Comparison of ENCODE assay signal across 9 cellular contexts in genomic region chr3:129002573-129003569, GRCh38. TPM values are rescaled to one million over a fixed set of nuclear protein-coding genes. Genes with fewer than 3 reads are reported as not detected.
DNase-seq lines count a peak whose midpoint lies in the region; ATAC-seq and TF ChIP-seq lines count a peak whose summit lies in the region.
"Had no signal": no experiment of that assay in that cellular context is flagged by ENCODE, and none has a peak within 500 bp of the region (broad histone marks: within the 10 kb centered on the region; RNA-seq: fewer than 3 reads in every experiment).

No MANE protein-coding gene starts in this region.

- H3K27me3 Mint-ChIP-seq in activated naive CD4-positive, alpha-beta T cell treated with anti-CD3 and anti-CD28 coated beads, Interleukin-2, amount 10 ng/mL, durations not matched to agents 7 days and 5 days, result peaks cover 84% of the 10 kb centered on the region
- peaks cover 10% of the 10 kb centered on the region for H3K27me3 Mint-ChIP-seq in activated naive CD8-positive, alpha-beta T cell
- peaks cover 92% of the 10 kb centered on the region for H3K27me3 Mint-ChIP-seq in mesothelial cell of epicardium (ENCODE audit: low read depth)
- H3K27me3 Mint-ChIP-seq in type B pancreatic cell, result peaks cover 81% of the 10 kb centered on the region

- no peak overlapping the region for H3K4me3 ChIP-seq in SJCRH30
- no peak overlapping the region for H3K4me3 ChIP-seq in GM23248
- H3K4me3 ChIP-seq: GM12878 had no signal

- no peak overlapping the region for H3K9ac ChIP-seq in GM23248

- H3K36me3 Mint-ChIP-seq in activated naive CD4-positive, alpha-beta T cell treated with anti-CD3 and anti-CD28 coated beads, Interleukin-2, amount 10 ng/mL, durations not matched to agents 7 days and 5 days, result peaks cover 2% of the 10 kb centered on the region
- H3K36me3 Mint-ChIP-seq in activated naive CD8-positive, alpha-beta T cell, result no peaks in the 10 kb centered on the region
- no peaks in the 10 kb centered on the region for H3K36me3 Mint-ChIP-seq in mesothelial cell of epicardium
- no peaks in the 10 kb centered on the region for H3K36me3 Mint-ChIP-seq in type B pancreatic cell

- H3K36me3 ChIP-seq in SJCRH30 (no peaks in the 10 kb centered on the region), GM23248 (ENCODE audit: low read depth) (no peaks in the 10 kb centered on the region)

- H3K27ac Mint-ChIP-seq in activated naive CD4-positive, alpha-beta T cell treated with anti-CD3 and anti-CD28 coated beads, Interleukin-2, amount 10 ng/mL, durations not matched to agents 7 days and 5 days, result peak overlapping the region; percentile 58
- no peak overlapping the region for H3K27ac Mint-ChIP-seq in activated naive CD8-positive, alpha-beta T cell
- no peak overlapping the region for H3K27ac Mint-ChIP-seq in mesothelial cell of epicardium
- H3K27ac Mint-ChIP-seq in type B pancreatic cell, result peak overlapping the region; percentile 18

- H3K4me1 ChIP-seq in SJCRH30 (peaks cover 7% of the 10 kb centered on the region), GM23248 (ENCODE audit: insufficient read depth) (no peaks in the 10 kb centered on the region), foreskin keratinocyte (no peaks in the 10 kb centered on the region)

- no peak for ATAC-seq in foreskin keratinocyte

- no peaks in the 10 kb centered on the region for H3K79me2 ChIP-seq in GM23248 (ENCODE audit: insufficient read depth)

- H3K27me3 ChIP-seq in SJCRH30 (no peaks in the 10 kb centered on the region), GM23248 (replicated peaks; ENCODE audit: insufficient read depth) (peaks cover 71% of the 10 kb centered on the region), foreskin keratinocyte (peaks cover 97% of the 10 kb centered on the region)

- H3K9me2 ChIP-seq in GM23248 (ENCODE audit: insufficient read depth), result no peaks in the 10 kb centered on the region

- H4K20me1 ChIP-seq in GM23248 (ENCODE audit: insufficient read depth), result no peaks in the 10 kb centered on the region

- no peak overlapping the region for H3K4me2 ChIP-seq in GM23248 (ENCODE audit: unreplicated experiment)

- no peak for TF ChIP-seq CTCF in mesothelial cell of epicardium (IDR thresholded peaks at IDR 0.05; ENCODE audit: unreplicated experiment)
- TF ChIP-seq CTCF in type B pancreatic cell (conservative IDR thresholded peaks at IDR 0.05), result no peak
- TF ChIP-seq CTCF in foreskin keratinocyte (conservative IDR thresholded peaks at IDR 0.05), result no peak

- no peak overlapping the region for H3K27ac ChIP-seq in SJCRH30
- no peak overlapping the region for H3K27ac ChIP-seq in GM23248
- H3K27ac ChIP-seq in foreskin keratinocyte, result no peak overlapping the region

- in situ Hi-C loops in GM23248 (cut with MboI), result no loop called here

- H3F3A ChIP-seq in GM23248 (ENCODE audit: insufficient read depth), result peaks cover 3% of the 10 kb centered on the region; the same call in 1 of the 2 replicates

- H3K9me3 ChIP-seq in SJCRH30 (replicated peaks), result peaks cover 1% of the 10 kb centered on the region; the same call in 1 of the 2 replicates
- H3K9me3 ChIP-seq in GM23248 (ENCODE audit: low read depth), result no peaks in the 10 kb centered on the region

- H3K9me3 Mint-ChIP-seq in activated naive CD4-positive, alpha-beta T cell treated with anti-CD3 and anti-CD28 coated beads, Interleukin-2, amount 10 ng/mL, durations not matched to agents 7 days and 5 days, result no peaks in the 10 kb centered on the region
- no peaks in the 10 kb centered on the region for H3K9me3 Mint-ChIP-seq in activated naive CD8-positive, alpha-beta T cell (ENCODE audit: low read depth)
- H3K9me3 Mint-ChIP-seq in mesothelial cell of epicardium (no peaks in the 10 kb centered on the region), type B pancreatic cell (no peaks in the 10 kb centered on the region)

- H3K4me1 Mint-ChIP-seq in activated naive CD4-positive, alpha-beta T cell treated with anti-CD3 and anti-CD28 coated beads, Interleukin-2, amount 10 ng/mL, durations not matched to agents 7 days and 5 days, result peaks cover 57% of the 10 kb centered on the region
- peaks cover 59% of the 10 kb centered on the region for H3K4me1 Mint-ChIP-seq in activated naive CD8-positive, alpha-beta T cell (ENCODE audit: low read depth)
- H3K4me1 Mint-ChIP-seq in mesothelial cell of epicardium, result peaks cover 11% of the 10 kb centered on the region
- H3K4me1 Mint-ChIP-seq in type B pancreatic cell (ENCODE audit: unreplicated experiment), result peaks cover 13% of the 10 kb centered on the region

- WGBS in GM23248 (ENCODE audit: low coverage in 1 of 2, low lambda C conversion rate in 2 of 2, missing lambda C conversion rate in 2 of 2), 2 experiments, result 40 to 41% methylated on average over 28 of the region's 28 CpGs

- no peak for DNase-seq in activated naive CD4-positive, alpha-beta T cell treated with anti-CD3 and anti-CD28 coated beads, Interleukin-2, amount 10 ng/mL, durations not matched to agents 7 days and 5 days
- DNase-seq in activated naive CD4-positive, alpha-beta T cell treated with Interleukin-2 at 50 U/mL for 16 hours, result no peak
- DNase-seq in mesothelial cell of epicardium (ENCODE audit: low spot score in 2 of 2, unreplicated experiment in 2 of 2), result no peak
- no peak for DNase-seq in type B pancreatic cell (ENCODE audit: extremely low spot score, unreplicated experiment)
- DNase-seq in SJCRH30, result no peak
- no peak for DNase-seq in GM23248
- no peak for DNase-seq in foreskin keratinocyte

- CTCF ChIA-PET in activated naive CD4-positive, alpha-beta T cell treated with anti-CD3 and anti-CD28 coated beads, Interleukin-2, amount 10 ng/mL, durations not matched to agents 7 days and 5 days (lab: Charles Lee), result interaction anchor here (1.0 to 2.7 kb wide), 7 partner anchors 13 to 243 kb away, joined by 3 to 23 read pairs (median 8); no protein-coding TSS in a partner anchor

- H2AFZ ChIP-seq in GM23248, result no peak overlapping the region

- H3K4me3 Mint-ChIP-seq in activated naive CD4-positive, alpha-beta T cell treated with anti-CD3 and anti-CD28 coated beads, Interleukin-2, amount 10 ng/mL, durations not matched to agents 7 days and 5 days, result peak overlapping the region; percentile 55
- H3K4me3 Mint-ChIP-seq in activated naive CD8-positive, alpha-beta T cell, result peak overlapping the region; percentile 80
- H3K4me3 Mint-ChIP-seq in mesothelial cell of epicardium (peak overlapping the region; percentile 28), type B pancreatic cell (peak overlapping the region; percentile 80)

RNA-seq across cellular contexts. Expression of gene EFCC1, which starts 1.8 kb away (rescaled TPM):
- 0.29 to 0.67 TPM (median 0.31 TPM) in 3 replicates for total RNA-seq in mesothelial cell of epicardium
- 0.29 and 2.2 TPM in 2 replicates for total RNA-seq in type B pancreatic cell (ENCODE audit: low replicate concordance)
- 0.05 and 0.08 TPM in 2 replicates for total RNA-seq in SJCRH30 (2014; rRNA removed; shearing (Covaris generic))
- total RNA-seq in GM23248 (2014; rRNA removed; shearing (Covaris generic)), result not detected in 2 replicates
- not detected in 2 replicates for polyA plus RNA-seq in GM23248 (2016; fragmentation: Nextera tagmentation; extraction: Ambion mirVana)
- total RNA-seq in foreskin keratinocyte, result not detected in 2 replicates
- not detected in 2 replicates for polyA plus RNA-seq in foreskin keratinocyte
- total RNA-seq: GM12878 had no signal
- polyA plus RNA-seq: GM12878 had no signal

RNA-seq across cellular contexts. Expression of gene CFAP92, which starts 9.0 kb away (rescaled TPM):
- total RNA-seq in mesothelial cell of epicardium (0.76 to 1.2 TPM (median 1.1 TPM) in 3 replicates), type B pancreatic cell (ENCODE audit: low replicate concordance) (4.4 and 4.5 TPM in 2 replicates), foreskin keratinocyte (0.28 and 0.41 TPM in 2 replicates)
- total RNA-seq in SJCRH30 (2014; rRNA removed; shearing (Covaris generic)), result 0.12 TPM in 1 of 2 replicates, not detected in the other
- not detected in 2 replicates for total RNA-seq in GM23248 (2014; rRNA removed; shearing (Covaris generic))
- polyA plus RNA-seq in GM23248 (2016; fragmentation: Nextera tagmentation; extraction: Ambion mirVana) (not detected in 2 replicates), foreskin keratinocyte (0.22 and 0.31 TPM in 2 replicates)
- total RNA-seq: GM12878 had no signal

RNA-seq across cellular contexts. Expression of gene GP9, which starts 57.7 kb away (rescaled TPM):
- total RNA-seq in mesothelial cell of epicardium, result not detected in 3 replicates
- total RNA-seq in type B pancreatic cell (ENCODE audit: low replicate concordance), result not detected in 2 replicates
- not detected in 2 replicates for total RNA-seq in SJCRH30 (2014; rRNA removed; shearing (Covaris generic))
- not detected in 2 replicates for total RNA-seq in GM23248 (2014; rRNA removed; shearing (Covaris generic))
- polyA plus RNA-seq in GM23248 (2016; fragmentation: Nextera tagmentation; extraction: Ambion mirVana), result not detected in 2 replicates
- total RNA-seq in foreskin keratinocyte, result not detected in 2 replicates
- not detected in 2 replicates for polyA plus RNA-seq in foreskin keratinocyte
- total RNA-seq: GM12878 had no signal

Comparison
In these comparisons a context has a peak if more than half of its experiments do, and no peak if none do; other contexts are left out.
1. H3K27ac Mint-ChIP-seq: peak in activated naive CD4-positive, alpha-beta T cell treated with anti-CD3 and anti-CD28 coated beads, Interleukin-2, amount 10 ng/mL, durations not matched to agents 7 days and 5 days (single experiment) and type B pancreatic cell (single experiment); none in activated naive CD8-positive, alpha-beta T cell (single experiment) and mesothelial cell of epicardium (single experiment).
2. H3K4me3 Mint-ChIP-seq: peak in every context shown above with its lines; median percentile 80 in activated naive CD8-positive, alpha-beta T cell; 80 in type B pancreatic cell; 55 in activated naive CD4-positive, alpha-beta T cell treated with anti-CD3 and anti-CD28 coated beads, Interleukin-2, amount 10 ng/mL, durations not matched to agents 7 days and 5 days; 28 in mesothelial cell of epicardium.